31 cellular contexts compared by ENCODE assay signal in genomic region chr17:53093386-53093785, GRCh38.
"Had no signal": no experiment of that assay in that cellular context is flagged by ENCODE, and none has a peak within 500 bp of the region (broad histone marks: within the 10 kb centered on the region; RNA-seq: fewer than 3 reads in every experiment).

No MANE protein-coding gene starts in this region.

- H3K36me3 Mint-ChIP-seq: activated CD4-positive, alpha-beta memory T cell treated with anti-CD3 and anti-CD28 coated beads for 36 hours; activated CD8-positive, alpha-beta memory T cell treated with anti-CD3 and anti-CD28 coated beads, Interleukin-2, amount 10 ng/mL, durations not matched to agents 7 days and 5 days; activated naive CD8-positive, alpha-beta T cell treated with anti-CD3 and anti-CD28 coated beads for 36 hours; brain had no signal

- H3K9me3 ChIP-seq: adrenal gland, ascending aorta, colonic mucosa, heart left ventricle had no signal

- H3K27ac ChIP-seq: adrenal gland, ascending aorta, breast epithelium, cardiac muscle cell, colonic mucosa, epithelial cell of prostate, heart left ventricle had no signal

- H3K4me1 Mint-ChIP-seq: activated CD4-positive, alpha-beta T cell treated with anti-CD3 and anti-CD28 coated beads for 36 hours; activated CD4-positive, alpha-beta T cell treated with anti-CD3 and anti-CD28 coated beads, Interleukin-2, amount 10 ng/mL, durations not matched to agents 24 days and 14 days; activated CD8-positive, alpha-beta memory T cell treated with anti-CD3 and anti-CD28 coated beads, Interleukin-2, amount 10 ng/mL, durations not matched to agents 7 days and 5 days; activated naive CD4-positive, alpha-beta T cell treated with anti-CD3 and anti-CD28 coated beads, Interleukin-2, amount 50 U/mL, for 24 hours; activated naive CD8-positive, alpha-beta T cell treated with anti-CD3 and anti-CD28 coated beads for 36 hours; activated naive CD8-positive, alpha-beta T cell treated with anti-CD3 and anti-CD28 coated beads, Interleukin-2, amount 50 U/mL, for 24 hours; brain had no signal

- H3K4me3 Mint-ChIP-seq: activated CD4-positive, alpha-beta memory T cell treated with anti-CD3 and anti-CD28 coated beads for 36 hours; activated CD4-positive, alpha-beta T cell treated with anti-CD3 and anti-CD28 coated beads for 36 hours; activated CD4-positive, alpha-beta T cell treated with anti-CD3 and anti-CD28 coated beads, Interleukin-2, amount 10 ng/mL, durations not matched to agents 24 days and 14 days; activated CD8-positive, alpha-beta memory T cell treated with anti-CD3 and anti-CD28 coated beads, Interleukin-2, amount 10 ng/mL, durations not matched to agents 7 days and 5 days; activated CD8-positive, alpha-beta T cell treated with anti-CD3 and anti-CD28 coated beads, Interleukin-2, amount 10 ng/mL, durations not matched to agents 7 days and 5 days; activated naive CD4-positive, alpha-beta T cell treated with anti-CD3 and anti-CD28 coated beads for 36 hours; activated naive CD4-positive, alpha-beta T cell treated with anti-CD3 and anti-CD28 coated beads, Interleukin-2, amount 50 U/mL, for 24 hours; activated naive CD8-positive, alpha-beta T cell treated with anti-CD3 and anti-CD28 coated beads for 36 hours; activated naive CD8-positive, alpha-beta T cell treated with anti-CD3 and anti-CD28 coated beads, Interleukin-2, amount 50 U/mL, for 24 hours; activated T-helper 1 cell treated with anti-CD3 and anti-CD28 coated beads, Interleukin-12 subunit alpha, Interleukin-12 subunit beta, Interleukin-2, Interleukin-4 antibody, amounts not matched to agents 30 ng/mL and 10 ng/mL and 1 ng/mL, durations not matched to agents 14 hours and 24 hours and 36 hours; brain had no signal

- ATAC-seq: activated CD4-positive, alpha-beta T cell treated with anti-CD3 and anti-CD28 coated beads for 36 hours; activated CD8-positive, alpha-beta memory T cell treated with anti-CD3 and anti-CD28 coated beads, Interleukin-2, amount 10 ng/mL, durations not matched to agents 7 days and 5 days; activated CD8-positive, alpha-beta T cell treated with anti-CD3 and anti-CD28 coated beads, Interleukin-2, amount 10 ng/mL, durations not matched to agents 7 days and 5 days; activated naive CD8-positive, alpha-beta T cell treated with anti-CD3 and anti-CD28 coated beads, Interleukin-2, amount 50 U/mL, for 24 hours; heart left ventricle had no signal

- H3K36me3 ChIP-seq: adrenal gland, ascending aorta, breast epithelium, cardiac muscle cell, colonic mucosa, heart left ventricle had no signal

- H3K4me1 ChIP-seq: adrenal gland, ascending aorta, breast epithelium, colonic mucosa, heart left ventricle had no signal

- H3K27me3 ChIP-seq: adrenal gland, ascending aorta, breast epithelium, cardiac muscle cell, colonic mucosa, heart left ventricle had no signal

- DNase-seq: activated CD4-positive, alpha-beta memory T cell treated with anti-CD3 and anti-CD28 coated beads for 36 hours; activated CD4-positive, alpha-beta T cell treated with anti-CD3 and anti-CD28 coated beads for 36 hours; activated CD4-positive, alpha-beta T cell treated with anti-CD3 and anti-CD28 coated beads, Interleukin-2, amount 10 ng/mL, durations not matched to agents 24 days and 14 days; activated CD4-positive, CD25-positive, alpha-beta regulatory T cell; activated CD4-positive, CD25-positive, alpha-beta regulatory T cell treated with anti-CD3 and anti-CD28 coated beads, Interleukin-2, amount 50 U/mL, for 72 hours; activated CD8-positive, alpha-beta memory T cell treated with anti-CD3 and anti-CD28 coated beads, Interleukin-2, amount 10 ng/mL, durations not matched to agents 7 days and 5 days; activated CD8-positive, alpha-beta memory T cell treated with anti-CD3 and anti-CD28 coated beads, Interleukin-2, amount 50 U/mL, for 4 hours; activated CD8-positive, alpha-beta T cell treated with anti-CD3 and anti-CD28 coated beads, Interleukin-2, amount 10 ng/mL, durations not matched to agents 7 days and 5 days; activated effector memory CD4-positive, alpha-beta T cell treated with anti-CD3 and anti-CD28 coated beads, Interleukin-2, amount 50 U/mL, for 16 hours; activated naive CD4-positive, alpha-beta T cell treated with anti-CD3 and anti-CD28 coated beads for 36 hours; activated naive CD8-positive, alpha-beta T cell treated with anti-CD3 and anti-CD28 coated beads for 36 hours; activated naive CD8-positive, alpha-beta T cell treated with anti-CD3 and anti-CD28 coated beads, Interleukin-2, amount 50 U/mL, for 24 hours; activated T-cell treated with anti-CD3 and anti-CD28 coated beads, Interleukin-2, amount 50 U/mL, for 1 hour; activated T-cell treated with anti-CD3 and anti-CD28 coated beads, Interleukin-2, amount 50 U/mL, for 48 hours; adrenal gland; amygdala; central memory CD4-positive, alpha-beta T cell; colonic mucosa; effector CD8-positive, alpha-beta T cell; foreskin fibroblast; glutamatergic neuron; heart left ventricle; T-helper 2 cell had no signal

- H3K4me3 ChIP-seq: adrenal gland, ascending aorta, breast epithelium, cardiac muscle cell, colonic mucosa, heart left ventricle had no signal

- H3K27me3 Mint-ChIP-seq: activated CD4-positive, alpha-beta memory T cell treated with anti-CD3 and anti-CD28 coated beads for 36 hours; activated CD4-positive, alpha-beta T cell treated with anti-CD3 and anti-CD28 coated beads for 36 hours; activated CD4-positive, alpha-beta T cell treated with anti-CD3 and anti-CD28 coated beads, Interleukin-2, amount 10 ng/mL, durations not matched to agents 24 days and 14 days; activated CD8-positive, alpha-beta memory T cell treated with anti-CD3 and anti-CD28 coated beads, Interleukin-2, amount 10 ng/mL, durations not matched to agents 7 days and 5 days; activated naive CD4-positive, alpha-beta T cell treated with anti-CD3 and anti-CD28 coated beads, Interleukin-2, amount 50 U/mL, for 24 hours; activated naive CD8-positive, alpha-beta T cell treated with anti-CD3 and anti-CD28 coated beads for 36 hours; activated naive CD8-positive, alpha-beta T cell treated with anti-CD3 and anti-CD28 coated beads, Interleukin-2, amount 50 U/mL, for 24 hours had no signal

- H3K27ac Mint-ChIP-seq: activated CD4-positive, alpha-beta memory T cell treated with anti-CD3 and anti-CD28 coated beads for 36 hours; activated CD4-positive, alpha-beta T cell treated with anti-CD3 and anti-CD28 coated beads for 36 hours; activated CD4-positive, alpha-beta T cell treated with anti-CD3 and anti-CD28 coated beads, Interleukin-2, amount 10 ng/mL, durations not matched to agents 24 days and 14 days; activated CD8-positive, alpha-beta memory T cell treated with anti-CD3 and anti-CD28 coated beads, Interleukin-2, amount 10 ng/mL, durations not matched to agents 7 days and 5 days; activated CD8-positive, alpha-beta T cell treated with anti-CD3 and anti-CD28 coated beads, Interleukin-2, amount 10 ng/mL, durations not matched to agents 7 days and 5 days; activated naive CD4-positive, alpha-beta T cell treated with anti-CD3 and anti-CD28 coated beads for 36 hours; activated naive CD4-positive, alpha-beta T cell treated with anti-CD3 and anti-CD28 coated beads, Interleukin-2, amount 50 U/mL, for 24 hours; activated naive CD8-positive, alpha-beta T cell treated with anti-CD3 and anti-CD28 coated beads for 36 hours; activated naive CD8-positive, alpha-beta T cell treated with anti-CD3 and anti-CD28 coated beads, Interleukin-2, amount 50 U/mL, for 24 hours; activated T-helper 1 cell treated with anti-CD3 and anti-CD28 coated beads, Interleukin-12 subunit alpha, Interleukin-12 subunit beta, Interleukin-2, Interleukin-4 antibody, amounts not matched to agents 30 ng/mL and 10 ng/mL and 1 ng/mL, durations not matched to agents 14 hours and 24 hours and 36 hours; activated T-helper 2 cell treated with anti-CD3 and anti-CD28 coated beads, Interferon-gamma antibody, Interleukin-2, Interleukin-4, amounts not matched to agents 10 μg/mL and 5 μg/mL and 100 μg/mL, durations not matched to agents 14 hours and 24 hours and 36 hours; brain had no signal
